16 cellular contexts compared by ENCODE assay signal in the genomic region with DNA sequence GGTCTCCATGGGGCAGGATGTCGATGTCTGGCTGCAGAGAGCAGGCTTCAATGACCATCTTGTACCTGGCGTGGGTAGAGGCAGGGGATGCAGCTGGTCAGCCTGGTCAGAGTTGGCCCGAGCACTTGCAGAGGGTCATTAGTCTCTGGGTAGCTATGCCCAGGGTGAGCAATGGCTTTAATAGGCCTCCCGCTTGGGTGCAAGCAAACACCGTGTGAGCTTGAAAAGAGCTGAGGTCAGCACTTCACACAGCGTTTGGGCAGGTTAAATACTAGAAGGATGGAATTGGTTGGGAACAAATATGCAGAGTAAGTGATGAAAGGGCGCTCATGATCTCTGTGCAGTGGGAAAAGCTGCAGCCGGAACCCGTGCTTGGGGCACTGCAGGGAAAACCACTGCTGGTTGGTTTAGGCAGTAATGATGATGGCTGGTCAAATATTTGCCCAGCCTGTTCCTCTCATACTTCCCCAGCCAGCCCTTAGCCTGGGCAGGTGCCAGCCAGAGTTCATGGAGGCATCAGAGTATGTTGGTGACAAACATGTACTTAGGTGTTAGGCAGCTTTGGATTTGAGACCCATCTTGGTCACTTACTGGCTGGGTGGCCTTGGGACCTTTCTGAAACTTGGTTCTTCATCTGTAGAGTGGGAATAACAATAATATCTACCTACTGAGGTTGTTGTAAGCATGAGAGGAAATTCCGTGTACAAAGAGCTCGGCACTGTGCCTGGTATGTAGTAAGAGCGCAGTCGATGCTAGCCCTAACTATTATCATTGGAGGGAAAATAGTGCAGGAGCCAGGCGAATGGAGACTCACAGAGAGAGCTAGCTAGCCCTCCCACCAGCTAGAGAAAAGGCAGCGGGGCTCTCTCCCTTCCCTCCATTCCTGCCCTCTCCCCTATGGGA. TPM values are rescaled to one million over a fixed set of nuclear protein-coding genes. Genes with fewer than 3 reads are reported as not detected.
DNase-seq lines count a peak whose midpoint lies in the region; ATAC-seq, FAIRE-seq and TF ChIP-seq lines count a peak whose summit lies in the region.
"Had no signal": no experiment of that assay in that cellular context is flagged by ENCODE, and none has a peak within 500 bp of the region (broad histone marks: within the 10 kb centered on the region; RNA-seq: fewer than 3 reads in every experiment).

No MANE protein-coding gene starts in this region.

- FAIRE-seq in kidney (lab: Jason Lieb, UNC): no peak

- no peaks in the 10 kb centered on the region for H3K36me3 Mint-ChIP-seq in activated CD4-positive, alpha-beta T cell treated with anti-CD3 and anti-CD28 coated beads, Interleukin-2, amount 10 ng/mL, durations not matched to agents 24 days and 14 days (ENCODE audit: low read depth)

- H3K36me3 ChIP-seq in kidney (ENCODE audit: control insufficient read depth in 1 of 2, insufficient read depth in 2 of 2, low read length in 2 of 2) (no peaks in the 10 kb centered on the region), transverse colon (no peaks in the 10 kb centered on the region)
- H3K36me3 ChIP-seq: esophagus muscularis mucosa, left ventricle myocardium inferior had no signal

- intact Hi-C loops in activated CD4-positive, alpha-beta T cell treated with anti-CD3 and anti-CD28 coated beads, Interleukin-2, amount 10 ng/mL, durations not matched to agents 24 days and 14 days (cut with micrococcal nuclease): no loop called here
- intact Hi-C loops in kidney (cut with DNase I): no loop called here
- intact Hi-C loops in transverse colon (cut with DNase I; ENCODE audit: low total_unique reads): no loop called here
- intact Hi-C loops in left ventricle myocardium superior (cut with micrococcal nuclease): no loop called here

- peak overlapping the region; percentile 41 for H3K4me3 Mint-ChIP-seq in activated CD4-positive, alpha-beta T cell treated with anti-CD3 and anti-CD28 coated beads, Interleukin-2, amount 10 ng/mL, durations not matched to agents 24 days and 14 days

- in situ Hi-C loops in transverse colon (cut with MboI; ENCODE audit: low pct_ligation_motif_present in 1 of 4, low pct_unique_long_range_greater_than_20kb in 1 of 4, low sequenced_read_pairs in 3 of 4): no loop called here

- H3K27me3 ChIP-seq in transverse colon: peaks cover 5% of the 10 kb centered on the region

- no peak overlapping the region for H3K27ac Mint-ChIP-seq in activated CD4-positive, alpha-beta T cell treated with anti-CD3 and anti-CD28 coated beads, Interleukin-2, amount 10 ng/mL, durations not matched to agents 24 days and 14 days

- H3K4me3 ChIP-seq in kidney (ENCODE audit: low read length in 2 of 2): no peak overlapping the region
- H3K4me3 ChIP-seq in transverse colon: no peak overlapping the region
- H3K4me3 ChIP-seq: esophagus muscularis mucosa, left ventricle myocardium inferior, skin epidermis had no signal

- H3K9me3 ChIP-seq in kidney (ENCODE audit: control insufficient read depth in 1 of 2, low read length in 2 of 2) (no peaks in the 10 kb centered on the region), transverse colon (no peaks in the 10 kb centered on the region)
- H3K9me3 ChIP-seq: esophagus muscularis mucosa, left ventricle myocardium inferior had no signal

- ATAC-seq in left ventricle myocardium superior: no peak

- H3K4me1 ChIP-seq in kidney (ENCODE audit: control insufficient read depth in 1 of 2, insufficient read depth in 1 of 2, low read depth in 1 of 2, low read length in 2 of 2) (peaks cover 0 to 5% of the 10 kb centered on the region in 2 donors), transverse colon (peaks cover 0 to 22% (median 11%) of the 10 kb centered on the region in 4 donors)

- DNase-seq in activated CD4-positive, alpha-beta T cell treated with anti-CD3 and anti-CD28 coated beads, Interleukin-2, amount 10 ng/mL, durations not matched to agents 24 days and 14 days: no peak
- no peak for DNase-seq in activated CD4-positive, alpha-beta T cell treated with anti-CD3 and anti-CD28 coated beads, Interleukin-2, amount 50 U/mL, for 48 hours
- DNase-seq in NCI-H2196 treated with DMSO at 0.1 percent for 48 hours (lab: John Stamatoyannopoulos, UW; ENCODE audit: unreplicated experiment): peak; percentile 53
- peak; percentile 32 for DNase-seq in kidney
- peak; percentile 72 for DNase-seq in transverse colon
- no peak for DNase-seq in hippocampal formation (lab: John Stamatoyannopoulos, UW)
- no peak for DNase-seq in left ventricle myocardium superior
- DNase-seq in substantia nigra (lab: John Stamatoyannopoulos, UW): no peak
- DNase-seq: activated CD4-positive, CD25-positive, alpha-beta regulatory T cell treated with anti-CD3 and anti-CD28 coated beads, Interleukin-2, amount 50 U/mL, for 72 hours; activated T-cell treated with anti-CD3 and anti-CD28 coated beads, Interleukin-2, amount 50 U/mL, for 1 hour; amniotic stem cell; left ventricle myocardium inferior; NCI-H187 treated with DMSO at 0.1 percent for 48 hours; OCI-M1 had no signal

- H3K27ac ChIP-seq in kidney (ENCODE audit: low read depth in 2 of 2, low read length in 2 of 2) (no peak overlapping the region), transverse colon (peak overlapping the region in 2 of 4 donors; percentile 11 to 51), substantia nigra (ENCODE audit: low read depth, low read length, poor library complexity, severe bottlenecking) (no peak overlapping the region)
- H3K27ac ChIP-seq: esophagus muscularis mucosa, left ventricle myocardium inferior, skin epidermis had no signal

- no peak for TF ChIP-seq EP300 in transverse colon (IDR thresholded peaks at IDR 0.05; ENCODE audit: low read depth)

- H3K9me3 Mint-ChIP-seq in activated CD4-positive, alpha-beta T cell treated with anti-CD3 and anti-CD28 coated beads, Interleukin-2, amount 10 ng/mL, durations not matched to agents 24 days and 14 days: no peaks in the 10 kb centered on the region

- TF ChIP-seq POLR2A in transverse colon (IDR thresholded peaks at IDR 0.05): no peak

- TF ChIP-seq CTCF in kidney (IDR thresholded peaks at IDR 0.05; ENCODE audit: borderline replicate concordance, extremely low read depth, insufficient read depth) (no peak), transverse colon (IDR thresholded peaks at IDR 0.05) (no peak)

- H3K9ac ChIP-seq in kidney (ENCODE audit: low read length in 2 of 2): no peak overlapping the region

- H3K4me1 Mint-ChIP-seq in activated CD4-positive, alpha-beta T cell treated with anti-CD3 and anti-CD28 coated beads, Interleukin-2, amount 10 ng/mL, durations not matched to agents 24 days and 14 days: peaks cover 31% of the 10 kb centered on the region

- WGBS in transverse colon (ENCODE audit: low coverage in 1 of 2), 2 donors: 37 to 56% methylated on average over 3 to 15 of the region's 15 CpGs

- H3K27me3 Mint-ChIP-seq in activated CD4-positive, alpha-beta T cell treated with anti-CD3 and anti-CD28 coated beads, Interleukin-2, amount 10 ng/mL, durations not matched to agents 24 days and 14 days: peaks cover 26% of the 10 kb centered on the region

RNA-seq across cellular contexts. Expression of a gene that starts 25.2 kb away (rescaled TPM):
- 0.85 and 1.1 TPM in 2 replicates for total RNA-seq in activated CD4-positive, alpha-beta T cell treated with anti-CD3 and anti-CD28 coated beads, Interleukin-2, amount 10 ng/mL, durations not matched to agents 24 days and 14 days
- total RNA-seq in kidney (4.8 TPM), transverse colon (100 to 1,000 TPM in 1 of 4 donors, 1 to 10 TPM in 2, not detected in 1; 1.3 to 135 (median 3.5) TPM), left ventricle myocardium superior (29.2 TPM)
- polyA plus RNA-seq in kidney (ENCODE audit: insufficient read depth, low read depth, low replicate concordance): 3.6 TPM

Comparison
In these comparisons a context has a peak if more than half of its experiments do, and no peak if none do; other contexts are left out.
1. DNase-seq: peak in NCI-H2196 treated with DMSO at 0.1 percent for 48 hours (single experiment), kidney (single experiment) and transverse colon (single experiment); none in activated CD4-positive, alpha-beta T cell treated with anti-CD3 and anti-CD28 coated beads, Interleukin-2, amount 10 ng/mL, durations not matched to agents 24 days and 14 days (single experiment), activated CD4-positive, alpha-beta T cell treated with anti-CD3 and anti-CD28 coated beads, Interleukin-2, amount 50 U/mL, for 48 hours (0 of 2), hippocampal formation (0 of 2), left ventricle myocardium superior (single experiment) and substantia nigra (0 of 49).